Comparison of ENCODE assay signal across 14 cellular contexts in genomic region chr15:64515196-64515595, GRCh38. TPM values are rescaled to one million over a fixed set of nuclear protein-coding genes. Genes with fewer than 3 reads are reported as not detected.
DNase-seq lines count a peak whose midpoint lies in the region; ATAC-seq and TF ChIP-seq lines count a peak whose summit lies in the region.
"Had no signal": no experiment of that assay in that cellular context is flagged by ENCODE, and none has a peak within 500 bp of the region (broad histone marks: within the 10 kb centered on the region; RNA-seq: fewer than 3 reads in every experiment).

No MANE protein-coding gene starts in this region.

- POLR2A ChIA-PET in activated CD4-positive, alpha-beta T cell treated with anti-CD3 and anti-CD28 coated beads for 36 hours (lab: Charles Lee), result no interaction called here
- POLR2A ChIA-PET in naive thymus-derived CD4-positive, alpha-beta T cell (lab: Charles Lee), result interaction anchor here (0.6 to 2.5 kb wide), 5 partner anchors 11 to 120 kb away, joined by 3 to 37 read pairs (median 4); no protein-coding TSS in a partner anchor

- no peaks in the 10 kb centered on the region for H3K27me3 ChIP-seq in ectodermal cell (ENCODE audit: control insufficient read depth, insufficient read depth, low read length, poor library complexity, severe bottlenecking)
- H3K27me3 ChIP-seq in naive thymus-derived CD4-positive, alpha-beta T cell (ENCODE audit: control insufficient read depth in 2 of 2, insufficient read depth in 2 of 2, low read length in 2 of 2), result no peaks in the 10 kb centered on the region

- H3K4me1 ChIP-seq in ectodermal cell (ENCODE audit: control insufficient read depth, insufficient read depth, low read length), result no peaks in the 10 kb centered on the region
- H3K4me1 ChIP-seq in naive thymus-derived CD4-positive, alpha-beta T cell (ENCODE audit: control insufficient read depth in 2 of 2, insufficient read depth in 2 of 2, low read length in 2 of 2), result peaks cover 0 to 69% of the 10 kb centered on the region in 2 donors

- DNase-seq in activated CD4-positive, alpha-beta T cell treated with anti-CD3 and anti-CD28 coated beads for 36 hours, result no peak
- no peak for DNase-seq in activated CD4-positive, alpha-beta T cell treated with anti-CD3 and anti-CD28 coated beads, Interleukin-2, amount 50 U/mL, for 4 hours
- DNase-seq in LNCaP clone FGC (ENCODE audit: low read depth) (peak; percentile 79), lower leg skin (ENCODE audit: low spot score in 2 of 2) (no peak), NCI-H2081 treated with DMSO at 0.1 percent for 48 hours (lab: John Stamatoyannopoulos, UW) (no peak)
- DNase-seq in naive thymus-derived CD4-positive, alpha-beta T cell, result no peak
- DNase-seq: GDM1; stimulated activated CD4-positive, alpha-beta T cell treated with anti-CD3 and anti-CD28 coated beads, Interleukin-4, amount 100 ng/mL, for 4 hours had no signal

- H3K9me3 ChIP-seq in ectodermal cell (ENCODE audit: control insufficient read depth, low read length), result no peaks in the 10 kb centered on the region
- H3K9me3 ChIP-seq in naive thymus-derived CD4-positive, alpha-beta T cell (ENCODE audit: control insufficient read depth in 2 of 3, low read length in 3 of 3), result no peaks in the 10 kb centered on the region

- H3K27me3 Mint-ChIP-seq in activated CD4-positive, alpha-beta T cell treated with anti-CD3 and anti-CD28 coated beads for 36 hours, result no peaks in the 10 kb centered on the region
- no peaks in the 10 kb centered on the region for H3K27me3 Mint-ChIP-seq in naive thymus-derived CD4-positive, alpha-beta T cell
- H3K27me3 Mint-ChIP-seq: CD8-positive, alpha-beta memory T cell had no signal

- no peak for ATAC-seq in activated CD4-positive, alpha-beta T cell treated with anti-CD3 and anti-CD28 coated beads for 36 hours
- no peak for ATAC-seq in naive thymus-derived CD4-positive, alpha-beta T cell
- ATAC-seq in GM19467 (IDR thresholded peaks at IDR 0.05; ENCODE audit: unreplicated experiment), result no peak
- ATAC-seq: stimulated activated effector memory CD8-positive, alpha-beta T cell treated with anti-CD3 and anti-CD28 coated beads, Interleukin-12 subunit alpha, Interleukin-12 subunit beta, amount 100 ng/mL, for 72 hours had no signal

- TF ChIP-seq CTCF in LNCaP clone FGC (IDR thresholded peaks at IDR 0.05; ENCODE audit: control insufficient read depth, extremely low read depth, insufficient read depth) (no peak), lower leg skin (IDR thresholded peaks at IDR 0.05) (no peak)

- peaks cover 11% of the 10 kb centered on the region for H3K36me3 Mint-ChIP-seq in activated CD4-positive, alpha-beta T cell treated with anti-CD3 and anti-CD28 coated beads for 36 hours (ENCODE audit: low read depth)
- H3K36me3 Mint-ChIP-seq in naive thymus-derived CD4-positive, alpha-beta T cell, result peaks cover 0 to 20% (median 12%) of the 10 kb centered on the region in 5 donors

- H3K4me3 Mint-ChIP-seq in activated CD4-positive, alpha-beta T cell treated with anti-CD3 and anti-CD28 coated beads for 36 hours, result no peak overlapping the region
- H3K4me3 Mint-ChIP-seq in naive thymus-derived CD4-positive, alpha-beta T cell, result peak overlapping the region in 9 of 10 donors; percentile 12 to 95 (median 82)
- H3K4me3 Mint-ChIP-seq: stimulated activated effector memory CD8-positive, alpha-beta T cell treated with anti-CD3 and anti-CD28 coated beads, Interleukin-12 subunit alpha, Interleukin-12 subunit beta, amount 100 ng/mL, for 72 hours had no signal

- CTCF ChIA-PET in activated CD4-positive, alpha-beta T cell treated with anti-CD3 and anti-CD28 coated beads for 36 hours (lab: Charles Lee), result interaction anchor here (0.7 to 2.1 kb wide), 2 partner anchors 9 to 120 kb away, joined by 5 to 9 read pairs; no protein-coding TSS in a partner anchor
- CTCF ChIA-PET in naive thymus-derived CD4-positive, alpha-beta T cell (lab: Charles Lee), result interaction anchor here (1.1 kb wide), 1 partner anchor 70 kb away, joined by 5 read pairs; no protein-coding TSS in a partner anchor

- H3K27ac Mint-ChIP-seq in activated CD4-positive, alpha-beta T cell treated with anti-CD3 and anti-CD28 coated beads for 36 hours, result peak overlapping the region; percentile 49
- H3K27ac Mint-ChIP-seq in naive thymus-derived CD4-positive, alpha-beta T cell, result peak overlapping the region in 8 of 9 donors; percentile 93 to 99 (median 96)
- H3K27ac Mint-ChIP-seq: stimulated activated effector memory CD8-positive, alpha-beta T cell treated with anti-CD3 and anti-CD28 coated beads, Interleukin-12 subunit alpha, Interleukin-12 subunit beta, amount 100 ng/mL, for 72 hours had no signal

- no peaks in the 10 kb centered on the region for H3K9me3 Mint-ChIP-seq in activated CD4-positive, alpha-beta T cell treated with anti-CD3 and anti-CD28 coated beads for 36 hours (ENCODE audit: low read depth)
- H3K9me3 Mint-ChIP-seq in naive thymus-derived CD4-positive, alpha-beta T cell, result no peaks in the 10 kb centered on the region
- H3K9me3 Mint-ChIP-seq: CD8-positive, alpha-beta memory T cell; stimulated activated effector memory CD8-positive, alpha-beta T cell treated with anti-CD3 and anti-CD28 coated beads, Interleukin-12 subunit alpha, Interleukin-12 subunit beta, amount 100 ng/mL, for 72 hours had no signal

- no peaks in the 10 kb centered on the region for H3K36me3 ChIP-seq in ectodermal cell (ENCODE audit: control insufficient read depth, insufficient read depth, low read length)
- no peaks in the 10 kb centered on the region for H3K36me3 ChIP-seq in naive thymus-derived CD4-positive, alpha-beta T cell (ENCODE audit: control insufficient read depth in 2 of 3, insufficient read depth in 3 of 3, low read length in 3 of 3)

- H3K27ac ChIP-seq in ectodermal cell (ENCODE audit: insufficient read depth, low read depth, low read length, poor library complexity, severe bottlenecking), result peak overlapping the region; percentile 29
- peak overlapping the region; percentile 67 for H3K27ac ChIP-seq in naive thymus-derived CD4-positive, alpha-beta T cell (ENCODE audit: low read depth, low read length)
- H3K27ac ChIP-seq: SK-N-MC had no signal

- H3K4me1 Mint-ChIP-seq in activated CD4-positive, alpha-beta T cell treated with anti-CD3 and anti-CD28 coated beads for 36 hours, result peaks cover 67% of the 10 kb centered on the region
- H3K4me1 Mint-ChIP-seq in naive thymus-derived CD4-positive, alpha-beta T cell, result peaks cover 30 to 93% (median 86%) of the 10 kb centered on the region in 7 donors

- no peak for TF ChIP-seq POLR2A in lower leg skin (IDR thresholded peaks at IDR 0.05)

- WGBS in ectodermal cell, 2 experiments, result 86 to 88% methylated on average over 2 of the region's 2 CpGs
- 37 to 43% methylated on average over 2 of the region's 2 CpGs for WGBS in lower leg skin, 2 donors

- H3K4me3 ChIP-seq in LNCaP clone FGC (ENCODE audit: low read depth, low read length), result peak overlapping the region; percentile 6; the same call in 1 of the 2 replicates
- no peak overlapping the region for H3K4me3 ChIP-seq in ectodermal cell (ENCODE audit: insufficient read depth, low read depth, low read length)
- H3K4me3 ChIP-seq in naive thymus-derived CD4-positive, alpha-beta T cell (ENCODE audit: low read length), result no peak overlapping the region
- no peak overlapping the region for H3K4me3 ChIP-seq in lower leg skin (ENCODE audit: low read depth, poor library complexity, severe bottlenecking)
- H3K4me3 ChIP-seq: lung, SK-N-MC had no signal

- intact Hi-C loops in activated CD4-positive, alpha-beta T cell treated with anti-CD3 and anti-CD28 coated beads for 36 hours (cut with DNase I, micrococcal nuclease), result no loop called here
- intact Hi-C loops in naive thymus-derived CD4-positive, alpha-beta T cell (cut with micrococcal nuclease), result no loop called here
- intact Hi-C loops in lower leg skin (cut with DNase I; ENCODE audit: low total_unique reads), result no loop called here

RNA-seq across cellular contexts. Expression of gene ZNF609, which starts 54.8 kb away (rescaled TPM):
- total RNA-seq in activated CD4-positive, alpha-beta T cell treated with anti-CD3 and anti-CD28 coated beads for 36 hours, result 10 to 100 TPM; 39.8 to 44.5 TPM
- polyA plus RNA-seq in ectodermal cell (2013, experiment 1 of 4), result 41.4 TPM
- 46.6 TPM for polyA plus RNA-seq in ectodermal cell (2013, experiment 2 of 4)
- polyA plus RNA-seq in ectodermal cell (2013, experiment 3 of 4), result 29.7 TPM
- 35.5 TPM for polyA plus RNA-seq in ectodermal cell (2013, experiment 4 of 4)
- total RNA-seq in naive thymus-derived CD4-positive, alpha-beta T cell, result 10 to 100 TPM; 55.0 to 89.1 (median 78.3) TPM
- polyA plus RNA-seq in naive thymus-derived CD4-positive, alpha-beta T cell, result 10 to 100 TPM; 10.1 to 11.7 TPM
- total RNA-seq in lower leg skin, result 10 to 100 TPM; 19.4 to 30.5 (median 21.1) TPM
